Comparison of ENCODE assay signal across 8 cellular contexts in the genomic region with DNA sequence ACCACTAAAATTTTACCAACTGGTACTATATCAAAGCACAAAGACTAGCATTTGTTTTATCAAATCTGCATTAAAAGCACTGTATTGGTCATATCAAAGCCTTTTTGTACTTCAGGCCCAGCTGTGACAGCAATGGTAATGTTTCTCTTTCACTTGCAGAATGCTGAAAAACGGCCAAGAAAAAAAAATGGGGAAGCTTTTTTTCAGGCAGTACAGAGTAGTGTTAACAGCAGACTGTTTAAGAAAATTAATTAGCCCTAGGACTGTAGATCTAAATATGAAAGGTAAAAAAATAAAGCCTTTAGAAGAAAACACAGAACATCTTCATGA. TPM values are rescaled to one million over a fixed set of nuclear protein-coding genes. Genes with fewer than 3 reads are reported as not detected.
DNase-seq lines count a peak whose midpoint lies in the region; ATAC-seq, FAIRE-seq and TF ChIP-seq lines count a peak whose summit lies in the region.

No MANE protein-coding gene starts in this region.

- H3K27me3 ChIP-seq in brain microvascular endothelial cell (replicated peaks), result no peaks in the 10 kb centered on the region
- no peaks in the 10 kb centered on the region for H3K27me3 ChIP-seq in mesenchymal stem cell (ENCODE audit: control insufficient read depth in 1 of 2, insufficient read depth in 1 of 2, low read length in 2 of 2)

- no peaks in the 10 kb centered on the region for H3K9me3 ChIP-seq in mesenchymal stem cell (ENCODE audit: control insufficient read depth, low read length)

- H3K36me3 ChIP-seq in brain microvascular endothelial cell (replicated peaks), result no peaks in the 10 kb centered on the region
- H3K36me3 ChIP-seq in mesenchymal stem cell (ENCODE audit: control insufficient read depth in 1 of 2, insufficient read depth in 2 of 2, low read depth in 1 of 2, low read length in 2 of 2), result no peaks in the 10 kb centered on the region

- no peak overlapping the region for H2BK12ac ChIP-seq in mesenchymal stem cell (ENCODE audit: low read length in 2 of 2)

- no peak for TF ChIP-seq CTCF in brain microvascular endothelial cell (IDR thresholded peaks at IDR 0.05; ENCODE audit: low read depth, low read length, missing control alignments)

- no peak overlapping the region for H3K23ac ChIP-seq in mesenchymal stem cell (ENCODE audit: low read length in 2 of 2)

- in situ Hi-C loops in brain microvascular endothelial cell (cut with HindIII; ENCODE audit: low pct_ligation_motif_present, low sequenced_read_pairs), result no loop called here

- H3K4me3 ChIP-seq in Jurkat, Clone E6-1 (ENCODE audit: low read length), result no peak overlapping the region
- H3K4me3 ChIP-seq in brain microvascular endothelial cell (ENCODE audit: low read depth, low read length) (no peak overlapping the region), mesenchymal stem cell (ENCODE audit: insufficient read depth in 1 of 2, low read depth in 1 of 2, low read length in 2 of 2) (peak overlapping the region in 1 of 2 experiments; percentile 6)

- H3K18ac ChIP-seq in mesenchymal stem cell (ENCODE audit: low read depth in 1 of 2, low read length in 2 of 2), result no peak overlapping the region

- no peak overlapping the region for H3K4ac ChIP-seq in mesenchymal stem cell (ENCODE audit: low read depth in 1 of 2, low read length in 2 of 2)

- DNase-seq in GM12891 (ENCODE audit: insufficient read length, low spot score) (peak; percentile 25), brain microvascular endothelial cell (peak; percentile 36), mesenchymal stem cell (peak; percentile 75), mucosa of gallbladder (ENCODE audit: low spot score) (no peak), NCI-H2081 (lab: John Stamatoyannopoulos, UW) (no peak), A172 (ENCODE audit: low spot score) (no peak)
- peak; percentile 39 for DNase-seq in Jurkat, Clone E6-1 (ENCODE audit: low read depth, low spot score)

- no peak for FAIRE-seq in GM12891 (lab: Jason Lieb, UNC)

- no peak overlapping the region for H3K4me2 ChIP-seq in mesenchymal stem cell (ENCODE audit: low read length, poor library complexity, severe bottlenecking)

- TF ChIP-seq POLR2A in GM12891 (IDR thresholded peaks at IDR 0.05; ENCODE audit: low read depth, low read length), result no peak

- no peak for ATAC-seq in GM18519 (IDR thresholded peaks at IDR 0.05; ENCODE audit: low FRiP score, unreplicated experiment)

- no peak overlapping the region for H2BK5ac ChIP-seq in mesenchymal stem cell (ENCODE audit: low read depth, low read length, poor library complexity, severe bottlenecking)

- no peak overlapping the region for H4K8ac ChIP-seq in mesenchymal stem cell (ENCODE audit: low read length)

- H3K79me1 ChIP-seq in mesenchymal stem cell (replicated peaks; ENCODE audit: low read length, poor library complexity, severe bottlenecking), result peaks cover 14% of the 10 kb centered on the region

- H2BK120ac ChIP-seq in mesenchymal stem cell (ENCODE audit: low read depth, low read length), result no peak overlapping the region

- peak overlapping the region; percentile 55 for H3K9ac ChIP-seq in mesenchymal stem cell (ENCODE audit: low read length)

- H3K27ac ChIP-seq in brain microvascular endothelial cell (no peak overlapping the region), mesenchymal stem cell (ENCODE audit: low read length, poor library complexity, severe bottlenecking) (no peak overlapping the region)

- 11% methylated on average over 1 of the region's 1 CpG for WGBS in mesenchymal stem cell

- no peak overlapping the region for H4K91ac ChIP-seq in mesenchymal stem cell (ENCODE audit: low read length)

- no peak overlapping the region for H2BK15ac ChIP-seq in mesenchymal stem cell (ENCODE audit: low read depth, poor library complexity, severe bottlenecking)

- H3K14ac ChIP-seq in mesenchymal stem cell (ENCODE audit: low read length in 2 of 2), result no peak overlapping the region

- H2AK5ac ChIP-seq in mesenchymal stem cell (ENCODE audit: low read length, severe bottlenecking), result no peak overlapping the region

- H3K4me1 ChIP-seq in mesenchymal stem cell (ENCODE audit: control insufficient read depth, insufficient read depth, low read depth, low read length), result peaks cover 5% of the 10 kb centered on the region

- H2AFZ ChIP-seq in mesenchymal stem cell (ENCODE audit: low read depth, low read length), result no peak overlapping the region

TF ChIP-seq in GM12891, 5 proteins besides CTCF, POLR2A, EP300 and RAD21:
- TF ChIP-seq POU2F2 (IDR thresholded peaks at IDR 0.05; ENCODE audit: low read depth, low read length) (no peak), POLR2AphosphoS5 (IDR thresholded peaks at IDR 0.05; ENCODE audit: low read depth, low read length) (no peak), PAX5 (IDR thresholded peaks at IDR 0.05; ENCODE audit: insufficient read depth, low read length, severe bottlenecking) (no peak), SPI1 (IDR thresholded peaks at IDR 0.05; ENCODE audit: low read depth, low read length) (no peak), TAF1 (IDR thresholded peaks at IDR 0.05; ENCODE audit: low read depth, low read length) (no peak)
TF ChIP-seq in GM12891: peak in this region for 0.

RNA-seq across cellular contexts. Expression of a gene that starts 33.3 kb away (rescaled TPM):
- polyA plus RNA-seq in GM12891 (2012; ENCODE audit: low read depth, missing spikeins), result 59.1 TPM
- polyA plus RNA-seq in Jurkat, Clone E6-1 (2012; ENCODE audit: insufficient read depth, insufficient read length), result 8.0 TPM
- polyA plus RNA-seq in mesenchymal stem cell (2013, experiment 1 of 2), result 55.3 TPM
- polyA plus RNA-seq in mesenchymal stem cell (2013, experiment 2 of 2), result 56.6 TPM
- total RNA-seq in mucosa of gallbladder, result 54.0 TPM
- 78.1 and 79.4 TPM in 2 replicates for total RNA-seq in A172 (2014; rRNA removed; shearing (Covaris generic))

Comparison
In these comparisons a context has a peak if more than half of its experiments do, and no peak if none do; other contexts are left out.
1. DNase-seq: peak in GM12891 (single experiment), Jurkat, Clone E6-1 (single experiment), brain microvascular endothelial cell (single experiment) and mesenchymal stem cell (single experiment); none in mucosa of gallbladder (single experiment), NCI-H2081 (0 of 2) and A172 (single experiment).